8 cellular contexts compared by ENCODE assay signal in genomic region chr1:110630770-110631663, GRCh38. TPM values are rescaled to one million over a fixed set of nuclear protein-coding genes. Genes with fewer than 3 reads are reported as not detected.
DNase-seq lines count a peak whose midpoint lies in the region; ATAC-seq, FAIRE-seq and TF ChIP-seq lines count a peak whose summit lies in the region.

No MANE protein-coding gene starts in this region.

- no peak for FAIRE-seq in RCC 7860 (lab: Jason Lieb, UNC)

- peak; percentile 80 for DNase-seq in ELF-1 (ENCODE audit: low read depth, low spot score)
- peak; percentile 45 for DNase-seq in RCC 7860 (ENCODE audit: low spot score)
- DNase-seq in activated T-helper 1 cell treated with Interleukin-2 at 50 U/mL for 16 hours (ENCODE audit: low read depth): peak; percentile 76
- DNase-seq in fibroblast of the conjunctiva (ENCODE audit: low read depth): peak; percentile 31
- peak; percentile 63 to 79 (median 75) for DNase-seq in ovary
- DNase-seq in upper lobe of left lung: peak; percentile 20 to 80

- ATAC-seq in GM21786 (IDR thresholded peaks at IDR 0.05; ENCODE audit: unreplicated experiment) (peak; percentile 55), upper lobe of left lung (ENCODE audit: low FRiP score in 2 of 2) (peak; percentile 83 to 87)

- no peak overlapping the region for H3K4me3 ChIP-seq in ovary
- H3K4me3 ChIP-seq in upper lobe of left lung: no peak overlapping the region

- no peaks in the 10 kb centered on the region for H3K36me3 ChIP-seq in KOPT-K1 (ENCODE audit: insufficient read depth, low read length)
- no peaks in the 10 kb centered on the region for H3K36me3 ChIP-seq in ovary
- H3K36me3 ChIP-seq in upper lobe of left lung: no peaks in the 10 kb centered on the region

- WGBS in ovary, 3 donors: 37 to 44% (median 40%) methylated on average over 13 of the region's 13 CpGs
- 29 to 35% methylated on average over 13 of the region's 13 CpGs for WGBS in upper lobe of left lung, 2 donors

- no peaks in the 10 kb centered on the region for H3K27me3 ChIP-seq in ovary
- no peaks in the 10 kb centered on the region for H3K27me3 ChIP-seq in upper lobe of left lung

- H3K4me1 ChIP-seq in ovary (ENCODE audit: insufficient read depth) (peaks cover 9% of the 10 kb centered on the region), upper lobe of left lung (peaks cover 8 to 23% (median 21%) of the 10 kb centered on the region in 4 donors)

- H3K27ac ChIP-seq in KOPT-K1 (ENCODE audit: low read depth, low read length, poor library complexity, severe bottlenecking) (peak overlapping the region; percentile 91), ovary (no peak overlapping the region), upper lobe of left lung (peak overlapping the region in 1 of 4 donors; percentile 55)

- intact Hi-C loops in ovary (cut with DNase I): loop anchor here in 3 of 4 donors (2.0 to 5.0 kb wide), 2 partner anchors 134 to 136 kb away; no protein-coding TSS in a partner anchor

- no peaks in the 10 kb centered on the region for H3K9me3 ChIP-seq in KOPT-K1 (ENCODE audit: insufficient read depth, low read length, poor library complexity, severe bottlenecking)
- no peaks in the 10 kb centered on the region for H3K9me3 ChIP-seq in ovary
- no peaks in the 10 kb centered on the region for H3K9me3 ChIP-seq in upper lobe of left lung

- peak; percentile 52 to 63 (median 59) for TF ChIP-seq CTCF in ovary (IDR thresholded peaks at IDR 0.05)
- TF ChIP-seq CTCF in upper lobe of left lung (IDR thresholded peaks at IDR 0.05): peak; percentile 75 to 87 (median 82)

- TF ChIP-seq EP300 in ovary (IDR thresholded peaks at IDR 0.05): no peak
- TF ChIP-seq EP300 in upper lobe of left lung (IDR thresholded peaks at IDR 0.05): no peak

- TF ChIP-seq POLR2A in ovary (IDR thresholded peaks at IDR 0.05): no peak
- no peak for TF ChIP-seq POLR2A in upper lobe of left lung (IDR thresholded peaks at IDR 0.05)

RNA-seq across cellular contexts. Expression of gene KCNA2, which starts 24.9 kb away (rescaled TPM):
- total RNA-seq in ovary (1 to 10 TPM in 1 of 7 donors, under 1 TPM in 6; under 0.01 to 1.7 (median 0.51) TPM), upper lobe of left lung (under 1 TPM; under 0.01 to 0.77 (median 0.23) TPM)
- polyA plus RNA-seq in ovary: under 1 TPM; 0.13 to 0.62 TPM

RNA-seq across cellular contexts. Expression of gene KCNA3, which starts 43.7 kb away (rescaled TPM):
- total RNA-seq in ovary: 1 to 10 TPM in 4 of 7 donors, under 1 TPM in 3; 0.55 to 2.1 (median 1.4) TPM
- 1 to 10 TPM in 1 of 2 donors, under 1 TPM in 1; 0.21 to 1.1 TPM for polyA plus RNA-seq in ovary
- total RNA-seq in upper lobe of left lung: 10 to 100 TPM; 12.6 to 25.1 (median 19.7) TPM

Comparison
In these comparisons a context has a peak if more than half of its experiments do, and no peak if none do; other contexts are left out.
1. RNA of gene KCNA3, which starts 43.7 kb away (total RNA-seq): 12.6 to 25.1 TPM in upper lobe of left lung; 0.55 to 2.1 TPM in ovary; every median in the first group is over 4 times any median in the second.
2. Peak in every context shown above with its lines, with median percentiles within 50 percentile points of each other: DNase-seq.